ENCODE assay signal across 6 cellular contexts in the genomic region with DNA sequence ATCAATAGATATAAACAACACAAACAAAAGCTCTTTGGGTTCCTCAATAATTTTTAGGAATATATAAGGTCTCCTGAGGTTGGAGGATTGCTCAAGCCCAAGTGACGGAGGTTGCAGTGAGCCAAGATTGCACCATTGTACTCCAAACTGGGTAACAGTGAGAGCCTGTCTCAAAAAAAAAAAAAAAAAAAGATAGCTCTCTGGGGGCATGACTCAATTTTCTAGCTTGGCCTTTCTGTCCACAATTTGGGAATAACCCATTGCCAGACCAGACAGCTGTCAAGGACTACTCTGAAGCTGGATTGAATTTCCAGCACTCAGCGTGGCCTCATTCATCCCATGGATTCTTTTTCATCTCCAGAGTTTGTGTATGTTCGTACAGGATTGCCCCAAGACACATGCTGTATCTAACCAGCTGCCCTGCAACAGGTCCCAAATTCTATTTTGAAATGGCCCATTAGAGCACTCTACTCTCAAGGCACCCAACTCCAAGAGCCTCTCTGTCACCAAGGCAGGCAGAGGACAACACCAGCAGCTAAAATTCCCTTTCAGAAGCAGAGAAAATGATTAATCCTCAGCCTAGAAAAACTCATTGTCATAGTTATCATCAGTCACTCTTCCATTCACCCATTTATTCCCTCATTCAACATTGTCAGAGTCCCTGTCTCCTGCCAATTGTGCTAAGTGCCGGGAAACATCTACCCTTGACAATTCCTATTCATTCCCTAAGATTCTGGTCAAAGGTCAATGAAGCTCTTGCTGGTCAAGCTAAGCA. TPM values are rescaled to one million over a fixed set of nuclear protein-coding genes. Genes with fewer than 3 reads are reported as not detected.
DNase-seq lines count a peak whose midpoint lies in the region; ATAC-seq and TF ChIP-seq lines count a peak whose summit lies in the region.

No MANE protein-coding gene starts in this region.

- no peak for TF ChIP-seq POLR2A in thyroid gland (IDR thresholded peaks at IDR 0.05)

- TF ChIP-seq CTCF in fibroblast of villous mesenchyme (IDR thresholded peaks at IDR 0.05; ENCODE audit: insufficient read depth, low read depth, low read length): no peak
- no peak for TF ChIP-seq CTCF in thyroid gland (IDR thresholded peaks at IDR 0.05)

- WGBS in thyroid gland, 2 donors: 71 to 82% methylated on average over 4 of the region's 4 CpGs

- no peaks in the 10 kb centered on the region for H3K36me3 ChIP-seq in thyroid gland

- H3K4me3 ChIP-seq in fibroblast of villous mesenchyme (ENCODE audit: low read depth, low read length) (no peak overlapping the region), thyroid gland (replicated peaks in 1 of 3) (no peak overlapping the region)

- peak; percentile 32 for DNase-seq in NCI-H2227 (lab: John Stamatoyannopoulos, UW; ENCODE audit: unreplicated experiment)
- no peak for DNase-seq in NCI-H2227 treated with DMSO at 0.1 percent for 48 hours (lab: John Stamatoyannopoulos, UW)
- peak; percentile 96 for DNase-seq in fibroblast of villous mesenchyme (ENCODE audit: low read depth)
- peak in 1 of 2 donors; percentile 18 for DNase-seq in thyroid gland
- no peak for DNase-seq in stimulated activated CD4-positive, alpha-beta T cell treated with anti-CD3 and anti-CD28 coated beads, Interleukin-12 subunit alpha, Interleukin-12 subunit beta, amount 100 ng/mL, for 4 hours

- H3K27ac ChIP-seq in thyroid gland: peak overlapping the region in 2 of 3 donors; percentile 61 to 67

- ATAC-seq in GM18498 (IDR thresholded peaks at IDR 0.05; ENCODE audit: unreplicated experiment): no peak

- peaks cover 0 to 28% of the 10 kb centered on the region in 2 donors for H3K4me1 ChIP-seq in thyroid gland

- H3K9me3 ChIP-seq in thyroid gland: no peaks in the 10 kb centered on the region

- H3K27me3 ChIP-seq in thyroid gland: no peaks in the 10 kb centered on the region

- intact Hi-C loops in thyroid gland (cut with DNase I): no loop called here

RNA-seq across cellular contexts. Expression of a gene that starts 8.7 kb away (rescaled TPM):
- total RNA-seq in fibroblast of villous mesenchyme (26.3 and 29.6 TPM in 2 replicates), thyroid gland (10 to 100 TPM; 38.0 to 54.7 (median 46.6) TPM)

RNA-seq across cellular contexts. Expression of a gene that starts 28.9 kb away (rescaled TPM):
- total RNA-seq in fibroblast of villous mesenchyme (56.0 and 56.1 TPM in 2 replicates), thyroid gland (100 to 1,000 TPM; 119 to 170 (median 145) TPM)

RNA-seq across cellular contexts. Expression of a gene that starts 36.0 kb away (rescaled TPM):
- total RNA-seq in fibroblast of villous mesenchyme (2.6 TPM in 2 replicates), thyroid gland (1 to 10 TPM; 2.0 to 5.9 (median 3.5) TPM)

RNA-seq across cellular contexts. Expression of a gene that starts 46.3 kb away (rescaled TPM):
- total RNA-seq in fibroblast of villous mesenchyme (113 and 130 TPM in 2 replicates), thyroid gland (100 to 1,000 TPM in 2 of 4 donors, 10 to 100 TPM in 2; 86.9 to 162 (median 115) TPM)

RNA-seq across cellular contexts. Expression of a gene that starts 48.3 kb away (rescaled TPM):
- 283 and 383 TPM in 2 replicates for total RNA-seq in fibroblast of villous mesenchyme
- total RNA-seq in thyroid gland: 10 to 100 TPM; 23.2 to 52.4 (median 34.8) TPM

Comparison
In these comparisons a context has a peak if more than half of its experiments do, and no peak if none do; other contexts are left out.
1. DNase-seq: peak in NCI-H2227 (single experiment) and fibroblast of villous mesenchyme (single experiment); none in NCI-H2227 treated with DMSO at 0.1 percent for 48 hours (single experiment) and stimulated activated CD4-positive, alpha-beta T cell treated with anti-CD3 and anti-CD28 coated beads, Interleukin-12 subunit alpha, Interleukin-12 subunit beta, amount 100 ng/mL, for 4 hours (single experiment).